ENCODE assay signal across 24 cellular contexts in the genomic region with DNA sequence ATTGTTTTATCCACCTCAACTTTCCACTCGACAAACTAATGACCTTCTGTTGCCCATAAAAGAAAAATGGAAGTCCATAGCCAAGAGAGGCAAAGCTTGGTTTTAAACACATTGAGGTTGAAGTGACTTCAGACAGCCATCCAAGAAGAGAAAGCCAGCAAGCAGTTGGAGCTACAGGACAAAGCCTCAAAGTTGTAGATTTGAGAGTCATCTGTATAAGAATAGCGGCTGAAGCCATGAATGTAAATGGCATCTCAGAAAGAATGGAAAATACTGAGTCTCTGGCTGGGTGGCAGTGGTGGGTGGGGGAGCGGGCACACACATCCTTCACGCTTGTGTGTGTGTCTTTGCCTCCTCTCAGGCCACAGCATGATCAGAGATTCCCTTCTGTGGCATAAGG.
"Had no signal": no experiment of that assay in that cellular context is flagged by ENCODE, and none has a peak within 500 bp of the region (broad histone marks: within the 10 kb centered on the region; RNA-seq: fewer than 3 reads in every experiment).

No MANE protein-coding gene starts in this region.

- H3K36me3 ChIP-seq: esophagus muscularis mucosa, neural progenitor cell, pancreas, thoracic aorta, transverse colon had no signal

- H3K36me3 Mint-ChIP-seq: natural killer cell treated with Interleukin-12 subunit alpha and Interleukin-12 subunit beta and Interleukin-15 and Interleukin-18, amount 100 ng/mL, for 72 hours had no signal

- H3K4me2 ChIP-seq: neural progenitor cell had no signal

- H3K4me1 ChIP-seq: esophagus muscularis mucosa, gastroesophageal sphincter, neural progenitor cell, pancreas, stomach, transverse colon had no signal

- H3K9me3 Mint-ChIP-seq: dendritic cell treated with granulocyte-macrophage colony-stimulating factor and Interleukin-4, amounts not matched to agents 40 ng/mL and 50 ng/mL, for 4 days; natural killer cell treated with Interleukin-12 subunit alpha and Interleukin-12 subunit beta and Interleukin-15 and Interleukin-18, amount 100 ng/mL, for 72 hours had no signal

- DNase-seq: effector memory CD8-positive, alpha-beta T cell; glutamatergic neuron; left colon; left ventricle myocardium superior; mesenchymal stem cell; midbrain; nucleus accumbens; pancreas; right cardiac atrium; small intestine; stimulated activated CD4-positive, alpha-beta T cell treated with anti-CD3 and anti-CD28 coated beads, Interleukin-12 subunit alpha, Interleukin-12 subunit beta, amount 100 ng/mL, for 4 hours; stimulated activated naive CD4-positive, alpha-beta T cell; stomach; substantia nigra; transverse colon had no signal

- H3K9ac ChIP-seq: neural progenitor cell had no signal

- H2AFZ ChIP-seq: neural progenitor cell had no signal

- H3K4me3 Mint-ChIP-seq: dendritic cell treated with granulocyte-macrophage colony-stimulating factor and Interleukin-4, amounts not matched to agents 40 ng/mL and 50 ng/mL, for 4 days; effector memory CD8-positive, alpha-beta T cell; natural killer cell treated with Interleukin-12 subunit alpha and Interleukin-12 subunit beta and Interleukin-15 and Interleukin-18, amount 100 ng/mL, for 72 hours; neural progenitor cell had no signal

- H3K9me3 ChIP-seq: esophagus muscularis mucosa, gastroesophageal sphincter, pancreas, stomach, thoracic aorta, transverse colon had no signal

- H3K27me3 ChIP-seq: esophagus muscularis mucosa, gastroesophageal sphincter, neural progenitor cell, pancreas, stomach, transverse colon had no signal

- H3K27ac Mint-ChIP-seq: dendritic cell treated with granulocyte-macrophage colony-stimulating factor and Interleukin-4, amounts not matched to agents 40 ng/mL and 50 ng/mL, for 4 days; effector memory CD8-positive, alpha-beta T cell; natural killer cell treated with Interleukin-12 subunit alpha and Interleukin-12 subunit beta and Interleukin-15 and Interleukin-18, amount 100 ng/mL, for 72 hours; neural progenitor cell; progenitor cell of endocrine pancreas had no signal

- H3K4me3 ChIP-seq: esophagus muscularis mucosa, gastroesophageal sphincter, lung, neural progenitor cell, pancreas, stomach, thoracic aorta, transverse colon had no signal

- H3K27ac ChIP-seq: epithelial cell of prostate, esophagus muscularis mucosa, gastroesophageal sphincter, neural progenitor cell, pancreas, stomach, thoracic aorta, transverse colon had no signal

- ATAC-seq: effector memory CD8-positive, alpha-beta T cell; gastroesophageal sphincter; left colon; left ventricle myocardium superior; natural killer cell treated with Interleukin-12 subunit alpha and Interleukin-12 subunit beta and Interleukin-15 and Interleukin-18, amount 100 ng/mL, for 72 hours; pancreas; right cardiac atrium had no signal

- H3K27me3 Mint-ChIP-seq: dendritic cell treated with granulocyte-macrophage colony-stimulating factor and Interleukin-4, amounts not matched to agents 40 ng/mL and 50 ng/mL, for 4 days had no signal
